1 cellular context compared by ENCODE assay signal in genomic region chr2:217246108-217246507, GRCh38.
TF ChIP-seq lines count a peak whose summit lies in the region.

No MANE protein-coding gene starts in this region.

TF ChIP-seq in WTC11, 78 proteins besides CTCF, POLR2A, EP300 and RAD21 (continued from another document):
- TF ChIP-seq AR (CRISPR knock-in tag; IDR thresholded peaks at IDR 0.05) (no peak), ATF1 (CRISPR knock-in tag; IDR thresholded peaks at IDR 0.05) (no peak), PRRX2 (CRISPR knock-in tag; IDR thresholded peaks at IDR 0.05) (no peak)
